11 cellular contexts compared by ENCODE assay signal in genomic region chr5:173782671-173783101, GRCh38.
A peak's percentile ranks its signal among the peaks of the same experiment; 100 is the strongest.
DNase-seq lines count a peak whose midpoint lies in the region; ATAC-seq, FAIRE-seq and TF ChIP-seq lines count a peak whose summit lies in the region.
"Had no signal": no experiment of that assay in that cellular context is flagged by ENCODE, and none has a peak within 500 bp of the region (broad histone marks: within the 10 kb centered on the region; RNA-seq: fewer than 3 reads in every experiment).

No MANE protein-coding gene starts in this region.

- H4K8ac ChIP-seq in trophoblast cell (ENCODE audit: low read depth, low read length): no peak overlapping the region

- no peaks in the 10 kb centered on the region for H3K36me3 Mint-ChIP-seq in activated T-cell treated with anti-CD3 and anti-CD28 coated beads, Interleukin-2, amount 50 U/mL, for 72 hours (ENCODE audit: insufficient read depth in 2 of 2)
- H3K36me3 Mint-ChIP-seq in type B pancreatic cell: no peaks in the 10 kb centered on the region

- H2BK120ac ChIP-seq in trophoblast cell (ENCODE audit: insufficient read depth, low read length, poor library complexity): no peak overlapping the region

- H3K27me3 Mint-ChIP-seq in activated T-cell treated with anti-CD3 and anti-CD28 coated beads, Interleukin-2, amount 50 U/mL, for 72 hours (ENCODE audit: low read depth): no peaks in the 10 kb centered on the region
- no peaks in the 10 kb centered on the region for H3K27me3 Mint-ChIP-seq in type B pancreatic cell
- H3K27me3 Mint-ChIP-seq: activated B cell treated with CpG ODN at 0.5 μM for 24 hours had no signal

- H3K9me3 Mint-ChIP-seq in activated T-cell treated with anti-CD3 and anti-CD28 coated beads, Interleukin-2, amount 50 U/mL, for 72 hours: peaks cover 0 to 2% of the 10 kb centered on the region in 2 donors
- H3K9me3 Mint-ChIP-seq in type B pancreatic cell: no peaks in the 10 kb centered on the region
- H3K9me3 Mint-ChIP-seq: activated B cell treated with CpG ODN at 0.5 μM for 24 hours had no signal

- H3K4me1 ChIP-seq in adrenal gland (replicated peaks in 1 of 2): peaks cover 21 to 40% of the 10 kb centered on the region in 2 donors
- peaks cover 50% of the 10 kb centered on the region for H3K4me1 ChIP-seq in HepG2 (ENCODE audit: insufficient read depth, low read length)
- H3K4me1 ChIP-seq in trophoblast cell (ENCODE audit: control insufficient read depth in 1 of 2, insufficient read depth in 2 of 2, low read length in 2 of 2): peaks cover 13 to 17% of the 10 kb centered on the region in 2 experiments

- TF ChIP-seq POLR2A in adrenal gland (IDR thresholded peaks at IDR 0.05): no peak
- no peak for TF ChIP-seq POLR2A in HepG2 (IDR thresholded peaks at IDR 0.05; ENCODE audit: insufficient read depth in 1 of 2, low read depth in 2 of 2, low read length in 2 of 2)

- TF ChIP-seq EP300 in HepG2 (IDR thresholded peaks at IDR 0.05; ENCODE audit: low read depth in 2 of 2, low read length in 2 of 2): no peak
- no peak for TF ChIP-seq EP300 in HepG2 (CRISPR knock-in tag; IDR thresholded peaks at IDR 0.05; ENCODE audit: borderline replicate concordance)

- H3K14ac ChIP-seq in trophoblast cell (ENCODE audit: low read length): no peak overlapping the region

- no peak for DNase-seq in activated T-cell treated with anti-CD3 and anti-CD28 coated beads, Interleukin-2, amount 50 U/mL, for 72 hours
- DNase-seq in activated T-cell treated with anti-CD3 and anti-CD28 coated beads for 4 hours: no peak
- DNase-seq in adrenal gland: no peak
- DNase-seq in HepG2 (ENCODE audit: low spot score): no peak
- no peak for DNase-seq in type B pancreatic cell (ENCODE audit: extremely low spot score, unreplicated experiment)
- no peak for DNase-seq in T-helper 9 cell
- no peak for DNase-seq in WERI-Rb-1
- DNase-seq in trophoblast cell: no peak
- DNase-seq: retina had no signal

- peaks cover 7% of the 10 kb centered on the region for H3K79me1 ChIP-seq in trophoblast cell (ENCODE audit: low read length)

- no peak overlapping the region for H3K23ac ChIP-seq in trophoblast cell (ENCODE audit: low read length)

- H3K9me3 ChIP-seq in adrenal gland (replicated peaks in 1 of 3) (no peaks in the 10 kb centered on the region), HepG2 (ENCODE audit: low read length) (no peaks in the 10 kb centered on the region), WERI-Rb-1 (ENCODE audit: severe bottlenecking) (no peaks in the 10 kb centered on the region), trophoblast cell (ENCODE audit: insufficient read depth, low read depth, low read length) (no peaks in the 10 kb centered on the region)
- H3K9me3 ChIP-seq: body of pancreas had no signal

- TF ChIP-seq CTCF in adrenal gland (IDR thresholded peaks at IDR 0.05) (no peak), HepG2 (CRISPR knock-in tag; IDR thresholded peaks at IDR 0.05) (no peak), type B pancreatic cell (conservative IDR thresholded peaks at IDR 0.05) (no peak), WERI-Rb-1 (IDR thresholded peaks at IDR 0.05; ENCODE audit: low read depth, low read length) (no peak)

- ATAC-seq in activated T-cell treated with anti-CD3 and anti-CD28 coated beads, Interleukin-2, amount 50 U/mL, for 72 hours (replicated peaks in 1 of 2): no peak
- no peak for ATAC-seq in HepG2

- peak overlapping the region; percentile 75 for H3K27ac Mint-ChIP-seq in activated T-cell treated with anti-CD3 and anti-CD28 coated beads, Interleukin-2, amount 50 U/mL, for 72 hours
- peak overlapping the region; percentile 78 for H3K27ac Mint-ChIP-seq in type B pancreatic cell

- H3K9ac ChIP-seq in HepG2 (ENCODE audit: insufficient read depth, low read depth, low read length) (no peak overlapping the region), trophoblast cell (ENCODE audit: low read length) (no peak overlapping the region)

- POLR2A ChIA-PET in HepG2 (lab: Yijun Ruan, JAX): no interaction called here

- peak overlapping the region; percentile 30; the same call in 1 of the 2 replicates for H3K4me2 ChIP-seq in HepG2 (ENCODE audit: low read depth, low read length)
- H3K4me2 ChIP-seq in trophoblast cell (ENCODE audit: low read length): no peak overlapping the region

- H2AFZ ChIP-seq in HepG2 (ENCODE audit: low read length): no peak overlapping the region
- H2AFZ ChIP-seq in trophoblast cell (ENCODE audit: insufficient read depth, low read length, poor library complexity): no peak overlapping the region

- no peaks in the 10 kb centered on the region for H4K20me1 ChIP-seq in HepG2 (ENCODE audit: insufficient read depth, low read length)

- H3K79me2 ChIP-seq in HepG2 (ENCODE audit: insufficient read depth, low read length) (no peaks in the 10 kb centered on the region), trophoblast cell (ENCODE audit: control insufficient read depth, insufficient read depth, low read length, poor library complexity) (no peaks in the 10 kb centered on the region)

- no peak overlapping the region for H2AK5ac ChIP-seq in trophoblast cell (ENCODE audit: low read length)

- no TSS peak for BruUV-seq in HepG2 (replicated peaks; lab: Mats Ljungman, UMichigan)

- CTCF ChIA-PET in HepG2 (lab: Yijun Ruan, JAX; ENCODE audit: low intra/inter-chr PET ratio, low total read pairs): no interaction called here

- peak; percentile 26 for FAIRE-seq in HepG2 (lab: Jason Lieb, UNC)

- H3K4me3 ChIP-seq in adrenal gland (no peak overlapping the region), HepG2 (replicated peaks in 1 of 3; ENCODE audit: insufficient read depth in 1 of 3, low read depth in 2 of 3, low read length in 3 of 3) (no peak overlapping the region), WERI-Rb-1 (ENCODE audit: low read depth, low read length) (no peak overlapping the region), trophoblast cell (ENCODE audit: low read depth, low read length) (no peak overlapping the region)
- H3K4me3 ChIP-seq: body of pancreas had no signal

- H3K27ac ChIP-seq in adrenal gland (peak overlapping the region; percentile 77 to 96 (median 91)), HepG2 (ENCODE audit: extremely low read length, insufficient read depth, low read length) (peak overlapping the region; percentile 41), WERI-Rb-1 (no peak overlapping the region), trophoblast cell (ENCODE audit: low read depth, low read length) (no peak overlapping the region)

- no peak overlapping the region for H3K4me3 Mint-ChIP-seq in activated T-cell treated with anti-CD3 and anti-CD28 coated beads, Interleukin-2, amount 50 U/mL, for 72 hours
- H3K4me3 Mint-ChIP-seq in type B pancreatic cell: no peak overlapping the region

- H3K36me3 ChIP-seq in adrenal gland (replicated peaks in 1 of 2) (no peaks in the 10 kb centered on the region), HepG2 (replicated peaks in 1 of 2; ENCODE audit: control insufficient read depth in 1 of 2, insufficient read depth in 2 of 2, low read length in 2 of 2) (no peaks in the 10 kb centered on the region), WERI-Rb-1 (no peaks in the 10 kb centered on the region), trophoblast cell (ENCODE audit: control insufficient read depth in 1 of 2, insufficient read depth in 2 of 2, low read length in 2 of 2) (no peaks in the 10 kb centered on the region)

- no peak overlapping the region for H4K91ac ChIP-seq in trophoblast cell (ENCODE audit: low read depth, low read length)

- H3K4me1 Mint-ChIP-seq in activated T-cell treated with anti-CD3 and anti-CD28 coated beads, Interleukin-2, amount 50 U/mL, for 72 hours (ENCODE audit: low read depth): peaks cover 22% of the 10 kb centered on the region
- H3K4me1 Mint-ChIP-seq in type B pancreatic cell (ENCODE audit: unreplicated experiment): peaks cover 42% of the 10 kb centered on the region

- 75 to 86% (median 79%) methylated on average over 4 of the region's 4 CpGs for WGBS in adrenal gland, 4 donors
- WGBS in HepG2 (ENCODE audit: low lambda C conversion rate): 90% methylated on average over 4 of the region's 4 CpGs
- no CpG with 5 or more reads among the region's 4 CpGs for WGBS in trophoblast cell (ENCODE audit: extremely low coverage, insufficient coverage, insufficient read length)

- no peak overlapping the region for H3K4ac ChIP-seq in trophoblast cell (ENCODE audit: low read depth, low read length)

- TF ChIP-seq RAD21 in HepG2 (CRISPR knock-in tag; IDR thresholded peaks at IDR 0.05): no peak

- H2BK12ac ChIP-seq in trophoblast cell (ENCODE audit: low read length): no peak overlapping the region

- H3K18ac ChIP-seq in trophoblast cell (ENCODE audit: low read length): no peak overlapping the region

- H2BK5ac ChIP-seq in trophoblast cell (ENCODE audit: low read depth, low read length, poor library complexity): no peak overlapping the region

- no peaks in the 10 kb centered on the region for H3K27me3 ChIP-seq in adrenal gland
- no peaks in the 10 kb centered on the region for H3K27me3 ChIP-seq in HepG2 (ENCODE audit: control insufficient read depth in 1 of 2, insufficient read depth in 2 of 2, low read length in 2 of 2)
- H3K27me3 ChIP-seq in WERI-Rb-1 (ENCODE audit: insufficient read depth, low read depth, severe bottlenecking): no peaks in the 10 kb centered on the region
- H3K27me3 ChIP-seq in trophoblast cell (ENCODE audit: insufficient read depth, low read length): no peaks in the 10 kb centered on the region
- H3K27me3 ChIP-seq: body of pancreas had no signal

- in situ Hi-C loops in HepG2 (cut with HindIII; ENCODE audit: extremely low pct_ligation_motif_present, low pct_unique_long_range_greater_than_20kb): no loop called here

- H4K12ac ChIP-seq in trophoblast cell (ENCODE audit: low read depth, low read length): no peak overlapping the region

- intact Hi-C loops in adrenal gland (cut with DNase I): no loop called here
- intact Hi-C loops in HepG2 (cut with micrococcal nuclease; ENCODE audit: unreplicated experiment): no loop called here

Comparison
In these comparisons a context has a peak if more than half of its experiments do, and no peak if none do; other contexts are left out.
1. H3K27ac ChIP-seq: peak in adrenal gland (5 of 5) and HepG2 (single experiment); none in WERI-Rb-1 (single experiment) and trophoblast cell (single experiment).